In genomic region chr3:48088749-48089466, GRCh38 we compare ENCODE assay signal across 1 cellular context.
TF ChIP-seq lines count a peak whose summit lies in the region.

No MANE protein-coding gene starts in this region.

TF ChIP-seq in WTC11, 78 proteins besides CTCF, POLR2A, EP300 and RAD21 (continued from another document):
- TF ChIP-seq AFF4 (CRISPR knock-in tag; IDR thresholded peaks at IDR 0.05; ENCODE audit: borderline replicate concordance) (peak; percentile 56; the same call in 1 of the 2 replicates), CREM (CRISPR knock-in tag; IDR thresholded peaks at IDR 0.05) (peak; percentile 77), RORB (CRISPR knock-in tag; IDR thresholded peaks at IDR 0.05) (no peak), GABPB1 (CRISPR knock-in tag; IDR thresholded peaks at IDR 0.05) (peak; percentile 82), TP53 (CRISPR knock-in tag; IDR thresholded peaks at IDR 0.05) (peak; percentile 78; the same call in 1 of the 2 replicates), ETV6 (CRISPR knock-in tag; IDR thresholded peaks at IDR 0.05) (peak; percentile 82), ZNF317 (CRISPR knock-in tag; IDR thresholded peaks at IDR 0.05; ENCODE audit: borderline replicate concordance, low read depth) (0 out of 2 replicates have a peak, but pooled peaks have one; percentile 20), FOXJ3 (CRISPR knock-in tag; IDR thresholded peaks at IDR 0.05; ENCODE audit: borderline replicate concordance) (no peak), FOXK1 (CRISPR knock-in tag; IDR thresholded peaks at IDR 0.05) (peak; percentile 21; the same call in 1 of the 2 replicates), HMGXB4 (CRISPR knock-in tag; IDR thresholded peaks at IDR 0.05) (peak; percentile 80; the same call in 1 of the 2 replicates), ZNF232 (CRISPR knock-in tag; IDR thresholded peaks at IDR 0.05) (0 out of 2 replicates have a peak, but pooled peaks have one; percentile 48), NR3C1 (CRISPR knock-in tag; conservative IDR thresholded peaks at IDR 0.05; ENCODE audit: low read depth) (no peak), ZNF138 (CRISPR knock-in tag; conservative IDR thresholded peaks at IDR 0.05) (no peak), SP1 (CRISPR knock-in tag; conservative IDR thresholded peaks at IDR 0.05) (peak; percentile 85), RELA (CRISPR knock-in tag; IDR thresholded peaks at IDR 0.05; ENCODE audit: borderline replicate concordance) (0 out of 2 replicates have a peak, but pooled peaks have one; percentile 21), ZNF263 (CRISPR knock-in tag; IDR thresholded peaks at IDR 0.05; ENCODE audit: low read depth) (peak; percentile 80; the same call in 1 of the 2 replicates), KAT7 (CRISPR knock-in tag; IDR thresholded peaks at IDR 0.05; ENCODE audit: borderline replicate concordance) (no peak), FOXP1 (CRISPR knock-in tag; IDR thresholded peaks at IDR 0.05; ENCODE audit: borderline replicate concordance) (peak; percentile 80; the same call in 1 of the 2 replicates), ZNF532 (CRISPR knock-in tag; IDR thresholded peaks at IDR 0.05; ENCODE audit: borderline replicate concordance) (no peak), ATF1 (CRISPR knock-in tag; IDR thresholded peaks at IDR 0.05) (0 out of 2 replicates have a peak, but pooled peaks have one; percentile 47), GRHL2 (CRISPR knock-in tag; IDR thresholded peaks at IDR 0.05; ENCODE audit: insufficient replicate concordance, severe bottlenecking) (no peak), ESRRA (CRISPR knock-in tag; IDR thresholded peaks at IDR 0.05; ENCODE audit: borderline replicate concordance) (0 out of 2 replicates have a peak, but pooled peaks have one; percentile 45), SMAD3 (CRISPR knock-in tag; IDR thresholded peaks at IDR 0.05; ENCODE audit: borderline replicate concordance) (peak; percentile 57)
- TF ChIP-seq, protein P1, sequence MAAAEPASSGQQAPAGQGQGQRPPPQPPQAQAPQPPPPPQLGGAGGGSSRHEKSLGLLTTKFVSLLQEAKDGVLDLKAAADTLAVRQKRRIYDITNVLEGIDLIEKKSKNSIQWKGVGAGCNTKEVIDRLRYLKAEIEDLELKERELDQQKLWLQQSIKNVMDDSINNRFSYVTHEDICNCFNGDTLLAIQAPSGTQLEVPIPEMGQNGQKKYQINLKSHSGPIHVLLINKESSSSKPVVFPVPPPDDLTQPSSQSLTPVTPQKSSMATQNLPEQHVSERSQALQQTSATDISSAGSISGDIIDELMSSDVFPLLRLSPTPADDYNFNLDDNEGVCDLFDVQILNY (CRISPR knock-in tag; IDR thresholded peaks at IDR 0.05) = peak; percentile 54; the same call in 1 of the 2 replicates
- TF ChIP-seq, protein P2, sequence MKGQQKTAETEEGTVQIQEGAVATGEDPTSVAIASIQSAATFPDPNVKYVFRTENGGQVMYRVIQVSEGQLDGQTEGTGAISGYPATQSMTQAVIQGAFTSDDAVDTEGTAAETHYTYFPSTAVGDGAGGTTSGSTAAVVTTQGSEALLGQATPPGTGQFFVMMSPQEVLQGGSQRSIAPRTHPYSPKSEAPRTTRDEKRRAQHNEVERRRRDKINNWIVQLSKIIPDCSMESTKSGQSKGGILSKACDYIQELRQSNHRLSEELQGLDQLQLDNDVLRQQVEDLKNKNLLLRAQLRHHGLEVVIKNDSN (CRISPR knock-in tag; IDR thresholded peaks at IDR 0.05) = peak; percentile 42; the same call in 1 of the 2 replicates
- TF ChIP-seq, protein P3, sequence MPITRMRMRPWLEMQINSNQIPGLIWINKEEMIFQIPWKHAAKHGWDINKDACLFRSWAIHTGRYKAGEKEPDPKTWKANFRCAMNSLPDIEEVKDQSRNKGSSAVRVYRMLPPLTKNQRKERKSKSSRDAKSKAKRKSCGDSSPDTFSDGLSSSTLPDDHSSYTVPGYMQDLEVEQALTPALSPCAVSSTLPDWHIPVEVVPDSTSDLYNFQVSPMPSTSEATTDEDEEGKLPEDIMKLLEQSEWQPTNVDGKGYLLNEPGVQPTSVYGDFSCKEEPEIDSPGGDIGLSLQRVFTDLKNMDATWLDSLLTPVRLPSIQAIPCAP (CRISPR knock-in tag; IDR thresholded peaks at IDR 0.05) = 0 out of 2 replicates have a peak, but pooled peaks have one; percentile 35
- TF ChIP-seq, protein P4, sequence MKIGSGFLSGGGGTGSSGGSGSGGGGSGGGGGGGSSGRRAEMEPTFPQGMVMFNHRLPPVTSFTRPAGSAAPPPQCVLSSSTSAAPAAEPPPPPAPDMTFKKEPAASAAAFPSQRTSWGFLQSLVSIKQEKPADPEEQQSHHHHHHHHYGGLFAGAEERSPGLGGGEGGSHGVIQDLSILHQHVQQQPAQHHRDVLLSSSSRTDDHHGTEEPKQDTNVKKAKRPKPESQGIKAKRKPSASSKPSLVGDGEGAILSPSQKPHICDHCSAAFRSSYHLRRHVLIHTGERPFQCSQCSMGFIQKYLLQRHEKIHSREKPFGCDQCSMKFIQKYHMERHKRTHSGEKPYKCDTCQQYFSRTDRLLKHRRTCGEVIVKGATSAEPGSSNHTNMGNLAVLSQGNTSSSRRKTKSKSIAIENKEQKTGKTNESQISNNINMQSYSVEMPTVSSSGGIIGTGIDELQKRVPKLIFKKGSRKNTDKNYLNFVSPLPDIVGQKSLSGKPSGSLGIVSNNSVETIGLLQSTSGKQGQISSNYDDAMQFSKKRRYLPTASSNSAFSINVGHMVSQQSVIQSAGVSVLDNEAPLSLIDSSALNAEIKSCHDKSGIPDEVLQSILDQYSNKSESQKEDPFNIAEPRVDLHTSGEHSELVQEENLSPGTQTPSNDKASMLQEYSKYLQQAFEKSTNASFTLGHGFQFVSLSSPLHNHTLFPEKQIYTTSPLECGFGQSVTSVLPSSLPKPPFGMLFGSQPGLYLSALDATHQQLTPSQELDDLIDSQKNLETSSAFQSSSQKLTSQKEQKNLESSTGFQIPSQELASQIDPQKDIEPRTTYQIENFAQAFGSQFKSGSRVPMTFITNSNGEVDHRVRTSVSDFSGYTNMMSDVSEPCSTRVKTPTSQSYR (CRISPR knock-in tag; IDR thresholded peaks at IDR 0.05) = peak; percentile 73; the same call in 1 of the 2 replicates
- TF ChIP-seq, protein P5, sequence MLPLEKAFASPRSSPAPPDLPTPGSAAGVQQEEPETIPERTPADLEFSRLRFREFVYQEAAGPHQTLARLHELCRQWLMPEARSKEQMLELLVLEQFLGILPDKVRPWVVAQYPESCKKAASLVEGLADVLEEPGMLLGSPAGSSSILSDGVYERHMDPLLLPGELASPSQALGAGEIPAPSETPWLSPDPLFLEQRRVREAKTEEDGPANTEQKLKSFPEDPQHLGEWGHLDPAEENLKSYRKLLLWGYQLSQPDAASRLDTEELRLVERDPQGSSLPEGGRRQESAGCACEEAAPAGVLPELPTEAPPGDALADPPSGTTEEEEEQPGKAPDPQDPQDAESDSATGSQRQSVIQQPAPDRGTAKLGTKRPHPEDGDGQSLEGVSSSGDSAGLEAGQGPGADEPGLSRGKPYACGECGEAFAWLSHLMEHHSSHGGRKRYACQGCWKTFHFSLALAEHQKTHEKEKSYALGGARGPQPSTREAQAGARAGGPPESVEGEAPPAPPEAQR (CRISPR knock-in tag; IDR thresholded peaks at IDR 0.05) = no peak
- TF ChIP-seq, protein P6, sequence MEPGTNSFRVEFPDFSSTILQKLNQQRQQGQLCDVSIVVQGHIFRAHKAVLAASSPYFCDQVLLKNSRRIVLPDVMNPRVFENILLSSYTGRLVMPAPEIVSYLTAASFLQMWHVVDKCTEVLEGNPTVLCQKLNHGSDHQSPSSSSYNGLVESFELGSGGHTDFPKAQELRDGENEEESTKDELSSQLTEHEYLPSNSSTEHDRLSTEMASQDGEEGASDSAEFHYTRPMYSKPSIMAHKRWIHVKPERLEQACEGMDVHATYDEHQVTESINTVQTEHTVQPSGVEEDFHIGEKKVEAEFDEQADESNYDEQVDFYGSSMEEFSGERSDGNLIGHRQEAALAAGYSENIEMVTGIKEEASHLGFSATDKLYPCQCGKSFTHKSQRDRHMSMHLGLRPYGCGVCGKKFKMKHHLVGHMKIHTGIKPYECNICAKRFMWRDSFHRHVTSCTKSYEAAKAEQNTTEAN (CRISPR knock-in tag; IDR thresholded peaks at IDR 0.05) = peak; percentile 78; the same call in 1 of the 2 replicates
